In genomic region chr1:63155437-63155836, GRCh38 we compare ENCODE assay signal across 27 cellular contexts.
"Had no signal": no experiment of that assay in that cellular context is flagged by ENCODE, and none has a peak within 500 bp of the region (broad histone marks: within the 10 kb centered on the region; RNA-seq: fewer than 3 reads in every experiment).

No MANE protein-coding gene starts in this region.

- ATAC-seq: activated CD4-positive, CD25-positive, alpha-beta regulatory T cell treated with anti-CD3 and anti-CD28 coated beads, Interleukin-2, amount 50 U/mL, for 24 hours; activated CD8-positive, alpha-beta memory T cell treated with anti-CD3 and anti-CD28 coated beads, Interleukin-2, amount 10 ng/mL, durations not matched to agents 7 days and 5 days; activated CD8-positive, alpha-beta T cell treated with anti-CD3 and anti-CD28 coated beads for 36 hours; effector memory CD8-positive, alpha-beta T cell; heart left ventricle; left cardiac atrium; natural killer cell treated with Interleukin-12 subunit alpha and Interleukin-12 subunit beta and Interleukin-15 and Interleukin-18, amount 100 ng/mL, for 72 hours; stimulated activated naive B cell treated with anti-CD40 and anti-IgM and Interleukin-4, amounts not matched to agents 10 μg/mL and 1 μg/mL and 100 μg/mL, for 72 hours had no signal

- H3K36me3 Mint-ChIP-seq: activated CD8-positive, alpha-beta memory T cell treated with anti-CD3 and anti-CD28 coated beads, Interleukin-2, amount 10 ng/mL, durations not matched to agents 7 days and 5 days; activated naive CD4-positive, alpha-beta T cell treated with anti-CD3 and anti-CD28 coated beads, Interleukin-2, amount 50 U/mL, for 24 hours; brain; natural killer cell treated with Interleukin-12 subunit alpha and Interleukin-12 subunit beta and Interleukin-15 and Interleukin-18, amount 100 ng/mL, for 72 hours; stimulated activated naive B cell treated with anti-CD40 and anti-IgM and Interleukin-4, amounts not matched to agents 10 μg/mL and 1 μg/mL and 100 μg/mL, for 72 hours had no signal

- H3K36me3 ChIP-seq: esophagus squamous epithelium, heart left ventricle, sigmoid colon, transverse colon, vagina had no signal

- H3K27ac ChIP-seq: dorsolateral prefrontal cortex, esophagus squamous epithelium, heart left ventricle, sigmoid colon, transverse colon, vagina, VCaP had no signal

- H3K27me3 ChIP-seq: sigmoid colon, vagina had no signal

- H3K27me3 Mint-ChIP-seq: brain had no signal

- H3K27ac Mint-ChIP-seq: activated CD4-positive, alpha-beta T cell treated with anti-CD3 and anti-CD28 coated beads, Interleukin-2, amount 10 ng/mL, durations not matched to agents 24 days and 14 days; activated CD8-positive, alpha-beta memory T cell treated with anti-CD3 and anti-CD28 coated beads, Interleukin-2, amount 10 ng/mL, durations not matched to agents 7 days and 5 days; activated CD8-positive, alpha-beta T cell treated with anti-CD3 and anti-CD28 coated beads for 36 hours; activated naive CD4-positive, alpha-beta T cell treated with anti-CD3 and anti-CD28 coated beads, Interleukin-2, amount 50 U/mL, for 24 hours; brain; effector memory CD8-positive, alpha-beta T cell; natural killer cell treated with Interleukin-12 subunit alpha and Interleukin-12 subunit beta and Interleukin-15 and Interleukin-18, amount 100 ng/mL, for 72 hours; progenitor cell of endocrine pancreas; stimulated activated naive B cell treated with anti-CD40 and anti-IgM and Interleukin-4, amounts not matched to agents 10 μg/mL and 1 μg/mL and 100 μg/mL, for 72 hours had no signal

- H3K9me3 Mint-ChIP-seq: activated CD4-positive, alpha-beta T cell treated with anti-CD3 and anti-CD28 coated beads, Interleukin-2, amount 10 ng/mL, durations not matched to agents 24 days and 14 days; activated CD8-positive, alpha-beta T cell treated with anti-CD3 and anti-CD28 coated beads for 36 hours; brain; natural killer cell treated with Interleukin-12 subunit alpha and Interleukin-12 subunit beta and Interleukin-15 and Interleukin-18, amount 100 ng/mL, for 72 hours; stimulated activated naive B cell treated with anti-CD40 and anti-IgM and Interleukin-4, amounts not matched to agents 10 μg/mL and 1 μg/mL and 100 μg/mL, for 72 hours had no signal

- H3K9me3 ChIP-seq: esophagus squamous epithelium, heart left ventricle, sigmoid colon, transverse colon, vagina had no signal

- H3K4me1 Mint-ChIP-seq: activated CD4-positive, alpha-beta T cell treated with anti-CD3 and anti-CD28 coated beads, Interleukin-2, amount 10 ng/mL, durations not matched to agents 24 days and 14 days; activated CD8-positive, alpha-beta memory T cell treated with anti-CD3 and anti-CD28 coated beads, Interleukin-2, amount 10 ng/mL, durations not matched to agents 7 days and 5 days; activated naive CD4-positive, alpha-beta T cell treated with anti-CD3 and anti-CD28 coated beads, Interleukin-2, amount 50 U/mL, for 24 hours; brain; stimulated activated naive B cell treated with anti-CD40 and anti-IgM and Interleukin-4, amounts not matched to agents 10 μg/mL and 1 μg/mL and 100 μg/mL, for 72 hours had no signal

- H3K4me3 Mint-ChIP-seq: activated CD4-positive, alpha-beta T cell treated with anti-CD3 and anti-CD28 coated beads, Interleukin-2, amount 10 ng/mL, durations not matched to agents 24 days and 14 days; activated CD8-positive, alpha-beta memory T cell treated with anti-CD3 and anti-CD28 coated beads, Interleukin-2, amount 10 ng/mL, durations not matched to agents 7 days and 5 days; activated CD8-positive, alpha-beta T cell treated with anti-CD3 and anti-CD28 coated beads for 36 hours; activated naive CD4-positive, alpha-beta T cell treated with anti-CD3 and anti-CD28 coated beads, Interleukin-2, amount 50 U/mL, for 24 hours; brain; effector memory CD8-positive, alpha-beta T cell; natural killer cell treated with Interleukin-12 subunit alpha and Interleukin-12 subunit beta and Interleukin-15 and Interleukin-18, amount 100 ng/mL, for 72 hours; stimulated activated naive B cell treated with anti-CD40 and anti-IgM and Interleukin-4, amounts not matched to agents 10 μg/mL and 1 μg/mL and 100 μg/mL, for 72 hours had no signal

- H3K4me3 ChIP-seq: dorsolateral prefrontal cortex, esophagus squamous epithelium, heart left ventricle, sigmoid colon, smooth muscle cell, transverse colon, vagina had no signal

- H3K4me1 ChIP-seq: esophagus squamous epithelium, heart left ventricle, sigmoid colon, transverse colon, vagina had no signal

- DNase-seq: activated CD4-positive, alpha-beta T cell treated with anti-CD3 and anti-CD28 coated beads, Interleukin-2, amount 10 ng/mL, durations not matched to agents 24 days and 14 days; activated CD8-positive, alpha-beta memory T cell treated with anti-CD3 and anti-CD28 coated beads, Interleukin-2, amount 10 ng/mL, durations not matched to agents 7 days and 5 days; activated CD8-positive, alpha-beta T cell treated with anti-CD3 and anti-CD28 coated beads for 36 hours; activated gamma-delta T cell treated with Interleukin-2 at 50 U/mL for 16 hours; activated T-cell treated with anti-CD3 and anti-CD28 coated beads for 4 hours; anterior cingulate cortex; central memory CD4-positive, alpha-beta T cell; dorsolateral prefrontal cortex; effector memory CD8-positive, alpha-beta T cell; esophagus squamous epithelium; heart left ventricle; islet precursor cell; left cardiac atrium; retina; sigmoid colon; stimulated activated CD4-positive, alpha-beta T cell treated with anti-CD3 and anti-CD28 coated beads, Interleukin-15, amount 100 ng/mL, for 24 hours; stimulated activated CD8-positive, alpha-beta memory T cell treated with anti-CD3 and anti-CD28 coated beads, Interleukin-4, amount 100 ng/mL, for 48 hours; stimulated activated naive B cell treated with anti-CD40 and anti-IgM and Interleukin-4, amounts not matched to agents 10 μg/mL and 1 μg/mL and 100 μg/mL, for 72 hours; transverse colon had no signal

- H3K4me2 ChIP-seq: smooth muscle cell had no signal
